8 cellular contexts compared by ENCODE assay signal in genomic region chr15:38690737-38691332, GRCh38.
DNase-seq lines count a peak whose midpoint lies in the region; ATAC-seq and TF ChIP-seq lines count a peak whose summit lies in the region.

No MANE protein-coding gene starts in this region.

- H3K79me2 ChIP-seq in DOHH2 (ENCODE audit: control insufficient read depth, low read length): no peaks in the 10 kb centered on the region

- ATAC-seq in central memory CD8-positive, alpha-beta T cell (replicated peaks; ENCODE audit: extremely low read depth, poor library complexity, severe bottlenecking): no peak
- ATAC-seq in left colon (peak; percentile 73), GM18870 (IDR thresholded peaks at IDR 0.05; ENCODE audit: unreplicated experiment) (no peak)

- H3K4me1 Mint-ChIP-seq in central memory CD8-positive, alpha-beta T cell: peaks cover 69% of the 10 kb centered on the region

- no peaks in the 10 kb centered on the region for H3K36me3 Mint-ChIP-seq in central memory CD8-positive, alpha-beta T cell (ENCODE audit: insufficient read depth)

- H4K20me1 ChIP-seq in DOHH2 (ENCODE audit: control insufficient read depth, insufficient read depth, low read depth, low read length): no peaks in the 10 kb centered on the region

- H3K4me2 ChIP-seq in DOHH2 (ENCODE audit: low read length): no peak overlapping the region

- H3K36me3 ChIP-seq in DOHH2 (ENCODE audit: control insufficient read depth, low read length): no peaks in the 10 kb centered on the region

- DNase-seq in HCEC 1CT: peak; percentile 31
- peak; percentile 50 for DNase-seq in NCI-H187 treated with DMSO at 0.1 percent for 48 hours (lab: John Stamatoyannopoulos, UW)
- peak; percentile 68 for DNase-seq in activated CD4-positive, CD25-positive, alpha-beta regulatory T cell treated with anti-CD3 and anti-CD28 coated beads, Interleukin-2, amount 50 U/mL, for 16 hours (ENCODE audit: low read depth, low spot score)
- peak; percentile 72 to 77 for DNase-seq in central memory CD8-positive, alpha-beta T cell (ENCODE audit: low spot score in 2 of 2)
- peak in 1 of 2 donors; percentile 64 for DNase-seq in left colon
- peak; percentile 67 for DNase-seq in stimulated activated CD4-positive, alpha-beta T cell treated with anti-CD3 and anti-CD28 coated beads, Interleukin-4, amount 100 ng/mL, for 48 hours (ENCODE audit: low read depth in 2 of 2)

- no peak overlapping the region for H3K4me3 ChIP-seq in DOHH2 (ENCODE audit: low read length)

- H3K27ac ChIP-seq in DOHH2 (ENCODE audit: low read depth, low read length): no peak overlapping the region

- peaks cover 9% of the 10 kb centered on the region for H3K4me1 ChIP-seq in DOHH2 (ENCODE audit: control insufficient read depth, low read length)

- no peaks in the 10 kb centered on the region for H3K9me3 ChIP-seq in DOHH2 (ENCODE audit: control insufficient read depth, insufficient read depth, low read length)

- no peaks in the 10 kb centered on the region for H3K27me3 Mint-ChIP-seq in central memory CD8-positive, alpha-beta T cell

- peak; percentile 82 for TF ChIP-seq CTCF in DOHH2 (IDR thresholded peaks at IDR 0.05; ENCODE audit: low read depth, low read length, poor library complexity, severe bottlenecking)

- H3K9me3 Mint-ChIP-seq in central memory CD8-positive, alpha-beta T cell: no peaks in the 10 kb centered on the region

- no peak overlapping the region for H3K4me3 Mint-ChIP-seq in central memory CD8-positive, alpha-beta T cell

- no peaks in the 10 kb centered on the region for H3K27me3 ChIP-seq in DOHH2 (ENCODE audit: control insufficient read depth, low read length)

- no peak overlapping the region for H3K27ac Mint-ChIP-seq in central memory CD8-positive, alpha-beta T cell (ENCODE audit: low read depth)

- intact Hi-C loops in left colon (cut with DNase I, micrococcal nuclease): loop anchor here in 1 of 2 donors (10.0 kb wide), 1 partner anchor 216 kb away; no protein-coding TSS in a partner anchor

- no peaks in the 10 kb centered on the region for H3K9me2 ChIP-seq in DOHH2 (replicated peaks; ENCODE audit: control insufficient read depth, low read length)

- no peaks in the 10 kb centered on the region for H3F3A ChIP-seq in DOHH2 (ENCODE audit: control insufficient read depth, insufficient read depth)
